Comparison of ENCODE assay signal across 10 cellular contexts in genomic region chr20:46084805-46085792, GRCh38. TPM values are rescaled to one million over a fixed set of nuclear protein-coding genes. Genes with fewer than 3 reads are reported as not detected.
DNase-seq lines count a peak whose midpoint lies in the region; FAIRE-seq and TF ChIP-seq lines count a peak whose summit lies in the region.
"Had no signal": no experiment of that assay in that cellular context is flagged by ENCODE, and none has a peak within 500 bp of the region (broad histone marks: within the 10 kb centered on the region; RNA-seq: fewer than 3 reads in every experiment).

No MANE protein-coding gene starts in this region.

- no peak overlapping the region for H2AFZ ChIP-seq in endothelial cell of umbilical vein (ENCODE audit: low read depth, low read length)
- H2AFZ ChIP-seq: parathyroid adenoma had no signal

- H3K27ac ChIP-seq in HEK293 (ENCODE audit: extremely low read depth, low read depth, low read length) (no peak overlapping the region), endothelial cell of umbilical vein (ENCODE audit: insufficient read depth, low read depth, low read length) (no peak overlapping the region), small intestine (ENCODE audit: low read depth in 1 of 2, low read length in 1 of 2) (peak overlapping the region in 1 of 2 donors; percentile 18)
- H3K27ac ChIP-seq: parathyroid adenoma had no signal

- no TSS peak for BruUV-seq in endothelial cell of umbilical vein (replicated peaks; lab: Mats Ljungman, UMichigan)

- no peaks in the 10 kb centered on the region for H3K9me3 ChIP-seq in HEK293 (ENCODE audit: control insufficient read depth, insufficient read depth, low read depth, low read length)
- no peaks in the 10 kb centered on the region for H3K9me3 ChIP-seq in endothelial cell of umbilical vein (replicated peaks; ENCODE audit: control insufficient read depth, insufficient read depth, low read length)
- H3K9me3 ChIP-seq in small intestine (ENCODE audit: control insufficient read depth, low read depth): no peaks in the 10 kb centered on the region

- DNase-seq in NCI-H2227 treated with DMSO at 0.1 percent for 48 hours (lab: John Stamatoyannopoulos, UW) (peak; percentile 70), endothelial cell of umbilical vein (ENCODE audit: low read depth, low spot score) (peak; percentile 13), small intestine (peak; percentile 71), GDM1 (lab: John Stamatoyannopoulos, UW) (no peak), amniotic stem cell (lab: John Stamatoyannopoulos, UW) (no peak)
- DNase-seq in activated CD4-positive, alpha-beta T cell treated with anti-CD3 and anti-CD28 coated beads, Interleukin-2, amount 50 U/mL, for 48 hours: no peak
- DNase-seq: activated naive CD4-positive, alpha-beta T cell treated with Interleukin-2 at 50 U/mL for 16 hours had no signal

- H4K20me1 ChIP-seq in endothelial cell of umbilical vein (replicated peaks; ENCODE audit: control insufficient read depth, extremely low read depth, insufficient read depth, low read length): peaks cover 38% of the 10 kb centered on the region

- no peak for TF ChIP-seq CTCF in HEK293 (tag by site-specific recombination; IDR thresholded peaks at IDR 0.05)
- no peak for TF ChIP-seq CTCF in endothelial cell of umbilical vein (IDR thresholded peaks at IDR 0.05; ENCODE audit: extremely low read depth in 1 of 2, insufficient read depth in 1 of 2, low read depth in 1 of 2, low read length in 2 of 2)

- H3K36me3 ChIP-seq in HEK293 (ENCODE audit: control insufficient read depth in 2 of 2, insufficient read depth in 1 of 2, low read length in 2 of 2): no peaks in the 10 kb centered on the region
- H3K36me3 ChIP-seq in endothelial cell of umbilical vein (ENCODE audit: control insufficient read depth in 2 of 2, extremely low read depth in 1 of 2, insufficient read depth in 2 of 2, low read length in 2 of 2): no peaks in the 10 kb centered on the region
- H3K36me3 ChIP-seq in small intestine (ENCODE audit: control insufficient read depth in 2 of 2, insufficient read depth in 2 of 2, low read length in 2 of 2): no peaks in the 10 kb centered on the region

- intact Hi-C loops in endothelial cell of umbilical vein (cut with micrococcal nuclease): loop anchor here (10.0 kb wide), 1 partner anchor 270 kb away; the partner anchor contains the start of gene UBE2C

- H3K4me1 ChIP-seq in HEK293 (ENCODE audit: control insufficient read depth, insufficient read depth, low read length): peaks cover 30% of the 10 kb centered on the region
- peaks cover 20% of the 10 kb centered on the region for H3K4me1 ChIP-seq in endothelial cell of umbilical vein (ENCODE audit: control insufficient read depth, extremely low read depth, insufficient read depth, low read length)
- H3K4me1 ChIP-seq in small intestine (ENCODE audit: control insufficient read depth in 2 of 2, insufficient read depth in 1 of 2, low read depth in 1 of 2, low read length in 1 of 2): peaks cover 2 to 27% of the 10 kb centered on the region in 2 donors

- FAIRE-seq in endothelial cell of umbilical vein (lab: Jason Lieb, UNC) (no peak), small intestine (lab: Jason Lieb, UNC) (no peak)
- FAIRE-seq: GM12878 had no signal

- POLR2A ChIA-PET in HEK293 (lab: Yijun Ruan, JAX) (no interaction called here), endothelial cell of umbilical vein (lab: Charles Lee) (no interaction called here)

- CTCF ChIA-PET in HEK293 (lab: Yijun Ruan, JAX) (interaction anchor here (0.6 to 2.5 kb wide), 11 partner anchors 9 to 345 kb away, joined by 3 to 18 read pairs (median 4); no protein-coding TSS in a partner anchor), endothelial cell of umbilical vein (lab: Charles Lee) (interaction anchor here (0.8 to 4.2 kb wide), 7 partner anchors 16 to 98 kb away, joined by 3 to 24 read pairs (median 4); no protein-coding TSS in a partner anchor)

- H3K27me3 ChIP-seq in endothelial cell of umbilical vein (ENCODE audit: control insufficient read depth in 2 of 2, insufficient read depth in 2 of 2, low read length in 2 of 2) (no peaks in the 10 kb centered on the region), small intestine (ENCODE audit: control insufficient read depth in 2 of 2, insufficient read depth in 2 of 2, low read length in 2 of 2) (no peaks in the 10 kb centered on the region)

- TF ChIP-seq POLR2A in endothelial cell of umbilical vein (IDR thresholded peaks at IDR 0.05; ENCODE audit: low read depth, low read length): no peak

- dilution Hi-C loops in endothelial cell of umbilical vein (cut with MboI; ENCODE audit: extremely low pct_ligation_motif_present, low sequenced_read_pairs): no loop called here

- peaks cover 90% of the 10 kb centered on the region for H3K79me2 ChIP-seq in endothelial cell of umbilical vein (ENCODE audit: control insufficient read depth, insufficient read depth, low read length)

- H3K4me3 ChIP-seq in HEK293 (ENCODE audit: low read depth, low read length): no peak overlapping the region
- H3K4me3 ChIP-seq in endothelial cell of umbilical vein (replicated peaks in 1 of 3; ENCODE audit: insufficient read depth in 1 of 3, low read depth in 1 of 3, low read length in 3 of 3): no peak overlapping the region
- H3K4me3 ChIP-seq in small intestine (ENCODE audit: low read depth in 1 of 2, low read length in 2 of 2): peak overlapping the region in 1 of 2 donors; percentile 7
- H3K4me3 ChIP-seq: GM12878 had no signal

- 51 to 62% (median 56%) methylated on average over 6 of the region's 6 CpGs for WGBS in small intestine, 3 donors

- H3K9ac ChIP-seq in endothelial cell of umbilical vein (replicated peaks; ENCODE audit: extremely low read depth, insufficient read depth, low read length): no peak overlapping the region
- H3K9ac ChIP-seq: parathyroid adenoma had no signal

- H3K4me2 ChIP-seq in endothelial cell of umbilical vein (ENCODE audit: insufficient read depth, low read length): no peak overlapping the region

- no peaks in the 10 kb centered on the region for H3K9me1 ChIP-seq in endothelial cell of umbilical vein (replicated peaks; ENCODE audit: control insufficient read depth, extremely low read depth, insufficient read depth, low read length)

TF ChIP-seq in HEK293, 187 proteins besides CTCF, POLR2A, EP300 and RAD21 (continues in another document):
- TF ChIP-seq TCF7L2 (IDR thresholded peaks at IDR 0.05; ENCODE audit: borderline replicate concordance, low read depth, low read length): no peak
- TF ChIP-seq ZNF76 (tag by site-specific recombination; IDR thresholded peaks at IDR 0.05; ENCODE audit: borderline replicate concordance, low read depth): 0 out of 2 replicates have a peak, but pooled peaks have one; percentile 18
- TF ChIP-seq ZNF2 (tag by site-specific recombination; IDR thresholded peaks at IDR 0.05): peak; percentile 86; the same call in 1 of the 2 replicates

TF ChIP-seq in endothelial cell of umbilical vein, 7 proteins besides CTCF, POLR2A, EP300 and RAD21:
- TF ChIP-seq GATA2 (IDR thresholded peaks at IDR 0.05; ENCODE audit: insufficient read depth, insufficient read length, low read depth, low read length) (no peak), JUN (IDR thresholded peaks at IDR 0.05; ENCODE audit: borderline replicate concordance, insufficient read depth, insufficient read length, low read depth) (no peak), MAX (IDR thresholded peaks at IDR 0.05; ENCODE audit: insufficient read depth, insufficient read length) (no peak)
TF ChIP-seq in endothelial cell of umbilical vein: peak in this region for 0.

RNA-seq across cellular contexts. Expression of gene NCOA5, which starts 4.7 kb away (rescaled TPM):
- total RNA-seq in endothelial cell of umbilical vein: 34.2 and 39.5 TPM in 2 replicates
- polyA plus RNA-seq in endothelial cell of umbilical vein: 30.3 and 32.0 TPM in 2 replicates
- polyA plus RNA-seq in endothelial cell of umbilical vein (2011; cell fraction: cytosol; rRNA removed): 25.3 and 27.6 TPM in 2 replicates
- polyA plus RNA-seq in endothelial cell of umbilical vein (2011; cell fraction: nucleus; rRNA removed): 51.1 and 53.2 TPM in 2 replicates
- polyA plus RNA-seq in endothelial cell of umbilical vein (2012): 22.0 and 24.7 TPM in 2 replicates
- 32.2 and 35.6 TPM in 2 replicates for polyA minus RNA-seq in endothelial cell of umbilical vein
- 23.7 TPM for polyA minus RNA-seq in endothelial cell of umbilical vein (2011; cell fraction: cytosol; rRNA and poly(A)+ RNA removed)
- 20.1 and 20.6 TPM in 2 replicates for polyA minus RNA-seq in endothelial cell of umbilical vein (2011; cell fraction: nucleus; rRNA and poly(A)+ RNA removed)
- 10 to 100 TPM; 13.2 to 16.2 (median 13.2) TPM for polyA plus RNA-seq in small intestine

RNA-seq across cellular contexts. Expression of gene CD40, which starts 33.0 kb away (rescaled TPM):
- 33.1 and 36.6 TPM in 2 replicates for total RNA-seq in endothelial cell of umbilical vein
- polyA plus RNA-seq in endothelial cell of umbilical vein: 38.3 and 43.9 TPM in 2 replicates
- 34.1 and 37.7 TPM in 2 replicates for polyA plus RNA-seq in endothelial cell of umbilical vein (2011; cell fraction: cytosol; rRNA removed)
- 38.1 and 44.2 TPM in 2 replicates for polyA plus RNA-seq in endothelial cell of umbilical vein (2011; cell fraction: nucleus; rRNA removed)
- 18.3 and 22.6 TPM in 2 replicates for polyA plus RNA-seq in endothelial cell of umbilical vein (2012)
- 22.8 and 25.0 TPM in 2 replicates for polyA minus RNA-seq in endothelial cell of umbilical vein
- polyA minus RNA-seq in endothelial cell of umbilical vein (2011; cell fraction: cytosol; rRNA and poly(A)+ RNA removed): not detected
- 9.6 and 9.7 TPM in 2 replicates for polyA minus RNA-seq in endothelial cell of umbilical vein (2011; cell fraction: nucleus; rRNA and poly(A)+ RNA removed)
- polyA plus RNA-seq in small intestine: 10 to 100 TPM in 2 of 3 donors, 1 to 10 TPM in 1; 2.0 to 14.5 (median 11.1) TPM

RNA-seq across cellular contexts. Expression of gene SLC12A5, which starts 56.1 kb away (rescaled TPM):
- total RNA-seq in endothelial cell of umbilical vein: 1.6 and 1.8 TPM in 2 replicates
- polyA plus RNA-seq in endothelial cell of umbilical vein (1.8 and 2.3 TPM in 2 replicates), small intestine (1 to 10 TPM in 1 of 3 donors, not detected in 2; 4.6 TPM)
- polyA plus RNA-seq in endothelial cell of umbilical vein (2011; cell fraction: cytosol; rRNA removed): 1.8 and 1.9 TPM in 2 replicates
- 0.51 and 0.92 TPM in 2 replicates for polyA plus RNA-seq in endothelial cell of umbilical vein (2011; cell fraction: nucleus; rRNA removed)
- polyA plus RNA-seq in endothelial cell of umbilical vein (2012): 4.4 and 7.1 TPM in 2 replicates
- 1.3 and 1.5 TPM in 2 replicates for polyA minus RNA-seq in endothelial cell of umbilical vein
- polyA minus RNA-seq in endothelial cell of umbilical vein (2011; cell fraction: cytosol; rRNA and poly(A)+ RNA removed): not detected
- 0.24 and 0.43 TPM in 2 replicates for polyA minus RNA-seq in endothelial cell of umbilical vein (2011; cell fraction: nucleus; rRNA and poly(A)+ RNA removed)

Comparison
In these comparisons a context has a peak if more than half of its experiments do, and no peak if none do; other contexts are left out.
1. DNase-seq: peak in NCI-H2227 treated with DMSO at 0.1 percent for 48 hours (single experiment), endothelial cell of umbilical vein (single experiment) and small intestine (single experiment); none in GDM1 (single experiment), activated CD4-positive, alpha-beta T cell treated with anti-CD3 and anti-CD28 coated beads, Interleukin-2, amount 50 U/mL, for 48 hours (0 of 2) and amniotic stem cell (single experiment).